8 cellular contexts compared by ENCODE assay signal in genomic region chr10:27240891-27241639, GRCh38. TPM values are rescaled to one million over a fixed set of nuclear protein-coding genes. Genes with fewer than 3 reads are reported as not detected.
DNase-seq lines count a peak whose midpoint lies in the region; ATAC-seq, FAIRE-seq and TF ChIP-seq lines count a peak whose summit lies in the region.

No MANE protein-coding gene starts in this region.

- no peaks in the 10 kb centered on the region for H3K27me3 ChIP-seq in BE2C
- no peaks in the 10 kb centered on the region for H3K27me3 ChIP-seq in bronchial epithelial cell (ENCODE audit: control insufficient read depth, insufficient read depth, low read length)
- no peaks in the 10 kb centered on the region for H3K27me3 ChIP-seq in spleen (replicated peaks in 1 of 7)

- peak overlapping the region; percentile 96 to 100 (median 97) for H3K27ac ChIP-seq in spleen

- H3K36me3 ChIP-seq in BE2C: no peaks in the 10 kb centered on the region
- H3K36me3 ChIP-seq in bronchial epithelial cell (ENCODE audit: control insufficient read depth, insufficient read depth, low read length): no peaks in the 10 kb centered on the region
- H3K36me3 ChIP-seq in spleen: peaks cover 0 to 6% (median 0%) of the 10 kb centered on the region in 6 donors

- TF ChIP-seq CTCF in BE2C (IDR thresholded peaks at IDR 0.05; ENCODE audit: low read depth, low read length): no peak
- no peak for TF ChIP-seq CTCF in bronchial epithelial cell (IDR thresholded peaks at IDR 0.05; ENCODE audit: insufficient read depth, low read length, severe bottlenecking)
- no peak for TF ChIP-seq CTCF in spleen (IDR thresholded peaks at IDR 0.05 in 8 of 11, conservative IDR thresholded peaks at IDR 0.05 in 3 of 11)

- intact Hi-C loops in spleen (cut with DNase I; ENCODE audit: low total_unique reads): no loop called here

- FAIRE-seq in bronchial epithelial cell (lab: Jason Lieb, UNC): no peak

- ATAC-seq in GM18517 (IDR thresholded peaks at IDR 0.05; ENCODE audit: unreplicated experiment) (peak; percentile 6), HG03039 (IDR thresholded peaks at IDR 0.05; ENCODE audit: unreplicated experiment) (peak; percentile 9)

- TF ChIP-seq POLR2A in spleen (IDR thresholded peaks at IDR 0.05): no peak

- DNase-seq in BE2C: no peak
- peak; percentile 26 for DNase-seq in RPMI7951 (ENCODE audit: low read depth)
- DNase-seq in bronchial epithelial cell (ENCODE audit: low read depth): peak; percentile 19
- peak; percentile 47 for DNase-seq in inferior parietal cortex (ENCODE audit: extremely low spot score)
- DNase-seq in spleen: peak; percentile 88
- no peak for DNase-seq in DMS153 (lab: John Stamatoyannopoulos, UW)

- WGBS in spleen, 5 donors: 4 to 11% (median 5%) methylated on average over 24 to 49 of the region's 49 CpGs

- H3K4me1 ChIP-seq in BE2C (peaks cover 3% of the 10 kb centered on the region; the same call in 1 of the 2 replicates), spleen (peaks cover 12 to 62% (median 54%) of the 10 kb centered on the region in 6 donors)

- H3K4me3 ChIP-seq in BE2C (ENCODE audit: low read depth, low read length): peak overlapping the region; percentile 63
- peak overlapping the region; percentile 51 for H3K4me3 ChIP-seq in bronchial epithelial cell (ENCODE audit: low read depth, low read length)
- H3K4me3 ChIP-seq in spleen: peak overlapping the region; percentile 56 to 92 (median 73)

- H3K9me3 ChIP-seq in BE2C: no peaks in the 10 kb centered on the region
- H3K9me3 ChIP-seq in spleen: no peaks in the 10 kb centered on the region

RNA-seq across cellular contexts. Expression of gene ACBD5, which starts 0.5 kb away (rescaled TPM):
- 23.8 TPM for polyA plus RNA-seq in BE2C (2012; ENCODE audit: insufficient read depth, insufficient read length, low read depth)
- total RNA-seq in RPMI7951 (2014; rRNA removed; shearing (Covaris generic)): 28.2 and 29.1 TPM in 2 replicates
- total RNA-seq in bronchial epithelial cell (18.2 and 23.9 TPM in 2 replicates), spleen (10 to 100 TPM; 20.8 to 31.2 (median 23.7) TPM)
- 10 to 100 TPM in 1 of 3 donors, 1 to 10 TPM in 2; 7.7 to 12.6 (median 8.4) TPM for polyA plus RNA-seq in spleen

Comparison
In these comparisons a context has a peak if more than half of its experiments do, and no peak if none do; other contexts are left out.
1. DNase-seq: peak in RPMI7951 (single experiment), bronchial epithelial cell (single experiment), inferior parietal cortex (single experiment) and spleen (single experiment); none in BE2C (single experiment) and DMS153 (single experiment).
2. Peak in every context shown above with its lines, with median percentiles within 50 percentile points of each other: H3K4me3 ChIP-seq.